ENCODE assay signal across 9 cellular contexts in the genomic region with DNA sequence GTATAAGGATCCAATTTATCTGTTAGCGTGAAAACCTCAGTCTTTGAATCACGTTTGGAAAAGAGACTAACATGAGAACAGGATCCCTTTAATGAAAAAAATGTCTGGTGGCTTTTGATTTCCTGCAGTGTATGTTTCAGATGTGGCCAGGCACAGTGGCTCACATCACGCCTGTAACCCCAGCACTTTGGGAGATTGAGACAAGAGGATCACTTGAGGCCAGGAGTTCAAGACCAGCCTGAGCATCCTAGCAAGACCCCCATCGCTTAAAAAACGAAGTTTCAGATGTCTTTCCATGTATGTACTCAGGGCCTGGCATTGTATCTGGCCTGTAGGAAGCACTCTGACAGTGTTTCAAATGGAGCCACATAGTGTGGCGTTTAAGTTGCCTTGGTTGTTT.
A peak's percentile ranks its signal among the peaks of the same experiment; 100 is the strongest.
DNase-seq lines count a peak whose midpoint lies in the region; ATAC-seq and TF ChIP-seq lines count a peak whose summit lies in the region.
"Had no signal": no experiment of that assay in that cellular context is flagged by ENCODE, and none has a peak within 500 bp of the region (broad histone marks: within the 10 kb centered on the region; RNA-seq: fewer than 3 reads in every experiment).

No MANE protein-coding gene starts in this region.

- H3K27ac Mint-ChIP-seq in stimulated activated effector memory CD8-positive, alpha-beta T cell treated with anti-CD3 and anti-CD28 coated beads, Interleukin-12 subunit alpha, Interleukin-12 subunit beta, amount 100 ng/mL, for 72 hours = peak overlapping the region; percentile 90

- no peak overlapping the region for H3K4me3 Mint-ChIP-seq in stimulated activated effector memory CD8-positive, alpha-beta T cell treated with anti-CD3 and anti-CD28 coated beads, Interleukin-12 subunit alpha, Interleukin-12 subunit beta, amount 100 ng/mL, for 72 hours

- peaks cover 22% of the 10 kb centered on the region for H3K36me3 Mint-ChIP-seq in stimulated activated effector memory CD8-positive, alpha-beta T cell treated with anti-CD3 and anti-CD28 coated beads, Interleukin-12 subunit alpha, Interleukin-12 subunit beta, amount 100 ng/mL, for 72 hours

- TF ChIP-seq CTCF in coronary artery (IDR thresholded peaks at IDR 0.05) = no peak

- H3K4me3 ChIP-seq in coronary artery = peak overlapping the region; percentile 74

- no peaks in the 10 kb centered on the region for H3K9me3 Mint-ChIP-seq in stimulated activated effector memory CD8-positive, alpha-beta T cell treated with anti-CD3 and anti-CD28 coated beads, Interleukin-12 subunit alpha, Interleukin-12 subunit beta, amount 100 ng/mL, for 72 hours

- H3K4me1 Mint-ChIP-seq in stimulated activated effector memory CD8-positive, alpha-beta T cell treated with anti-CD3 and anti-CD28 coated beads, Interleukin-12 subunit alpha, Interleukin-12 subunit beta, amount 100 ng/mL, for 72 hours = peaks cover 71% of the 10 kb centered on the region

- ATAC-seq in GM19463 (IDR thresholded peaks at IDR 0.05; ENCODE audit: unreplicated experiment) = peak; percentile 4
- ATAC-seq in HG03457 (IDR thresholded peaks at IDR 0.05; ENCODE audit: unreplicated experiment) = peak; percentile 13
- ATAC-seq in stimulated activated effector memory CD8-positive, alpha-beta T cell treated with anti-CD3 and anti-CD28 coated beads, Interleukin-12 subunit alpha, Interleukin-12 subunit beta, amount 100 ng/mL, for 72 hours = peak; percentile 36

- peak overlapping the region in 1 of 2 donors; percentile 78 for H3K27ac ChIP-seq in coronary artery

- DNase-seq in coronary artery (ENCODE audit: low spot score) (no peak), NCI-H1105 treated with DMSO at 0.1 percent for 48 hours (lab: John Stamatoyannopoulos, UW) (no peak), SIG-M5 (lab: John Stamatoyannopoulos, UW) (no peak), NCI-H2171 treated with DMSO at 0.1 percent for 48 hours (lab: John Stamatoyannopoulos, UW) (no peak)
- peak in 1 of 2 donors; percentile 64 for DNase-seq in stimulated activated effector memory CD8-positive, alpha-beta T cell treated with anti-CD3 and anti-CD28 coated beads, Interleukin-12 subunit alpha, Interleukin-12 subunit beta, amount 100 ng/mL, for 72 hours (ENCODE audit: low spot score in 2 of 2)
- no peak for DNase-seq in stimulated activated CD4-positive, alpha-beta T cell treated with anti-CD3 and anti-CD28 coated beads, Interleukin-2, amount 100 ng/mL, for 48 hours
- DNase-seq: activated CD8-positive, alpha-beta memory T cell treated with anti-CD3 and anti-CD28 coated beads, Interleukin-2, amount 50 U/mL, for 4 hours had no signal
